In genomic region chr2:220646424-220646823, GRCh38 we compare ENCODE assay signal across 19 cellular contexts.
DNase-seq lines count a peak whose midpoint lies in the region; ATAC-seq and TF ChIP-seq lines count a peak whose summit lies in the region.
"Had no signal": no experiment of that assay in that cellular context is flagged by ENCODE, and none has a peak within 500 bp of the region (broad histone marks: within the 10 kb centered on the region; RNA-seq: fewer than 3 reads in every experiment).

No MANE protein-coding gene starts in this region.

- H3K36me3 ChIP-seq in BLaER1 treated with 17β-estradiol and CSF1 and Interleukin-3, amounts not matched to agents 10 nM and 100 nM = no peaks in the 10 kb centered on the region
- H3K36me3 ChIP-seq in breast epithelium = no peaks in the 10 kb centered on the region
- H3K36me3 ChIP-seq: SJSA1 had no signal

- H3K4me3 Mint-ChIP-seq in naive thymus-derived CD8-positive, alpha-beta T cell = no peak overlapping the region
- H3K4me3 Mint-ChIP-seq: CD4-positive, CD25-positive, alpha-beta regulatory T cell had no signal

- H3K36me3 Mint-ChIP-seq in naive thymus-derived CD8-positive, alpha-beta T cell = no peaks in the 10 kb centered on the region
- H3K36me3 Mint-ChIP-seq: CD4-positive, CD25-positive, alpha-beta regulatory T cell had no signal

- H4K20me1 ChIP-seq in BLaER1 treated with 17β-estradiol and CSF1 and Interleukin-3, amounts not matched to agents 10 nM and 100 nM = no peaks in the 10 kb centered on the region

- POLR2A ChIA-PET in naive thymus-derived CD8-positive, alpha-beta T cell (lab: Charles Lee) = no interaction called here

- H3K27ac ChIP-seq in BLaER1 treated with 17β-estradiol and CSF1 and Interleukin-3, amounts not matched to agents 10 nM and 100 nM = no peak overlapping the region
- no peak overlapping the region for H3K27ac ChIP-seq in breast epithelium
- H3K27ac ChIP-seq: A549, PC-9, SJSA1 had no signal

- TF ChIP-seq CTCF in breast epithelium (IDR thresholded peaks at IDR 0.05) = no peak

- H3K4me3 ChIP-seq in BLaER1 treated with 17β-estradiol and CSF1 and Interleukin-3, amounts not matched to agents 10 nM and 100 nM = no peak overlapping the region
- no peak overlapping the region for H3K4me3 ChIP-seq in breast epithelium
- H3K4me3 ChIP-seq: A549, PC-9, SJSA1 had no signal

- H3K9me3 Mint-ChIP-seq in naive thymus-derived CD8-positive, alpha-beta T cell = peaks cover 0 to 5% (median 0%) of the 10 kb centered on the region in 9 donors

- peak overlapping the region in 1 of 10 donors; percentile 33 for H3K27ac Mint-ChIP-seq in naive thymus-derived CD8-positive, alpha-beta T cell
- H3K27ac Mint-ChIP-seq: CD4-positive, CD25-positive, alpha-beta regulatory T cell had no signal

- H3K27me3 ChIP-seq in BLaER1 treated with 17β-estradiol and CSF1 and Interleukin-3, amounts not matched to agents 10 nM and 100 nM = no peaks in the 10 kb centered on the region
- no peaks in the 10 kb centered on the region for H3K27me3 ChIP-seq in breast epithelium
- H3K27me3 ChIP-seq: SJSA1 had no signal

- no peaks in the 10 kb centered on the region for H3K4me1 Mint-ChIP-seq in naive thymus-derived CD8-positive, alpha-beta T cell
- H3K4me1 Mint-ChIP-seq: CD4-positive, CD25-positive, alpha-beta regulatory T cell had no signal

- H3K4me1 ChIP-seq in BLaER1 treated with 17β-estradiol and CSF1 and Interleukin-3, amounts not matched to agents 10 nM and 100 nM = peaks cover 0 to 21% (median 15%) of the 10 kb centered on the region in 10 experiments; a peak in 17 of 20 replicates
- H3K4me1 ChIP-seq in breast epithelium = no peaks in the 10 kb centered on the region
- H3K4me1 ChIP-seq: SJSA1 had no signal

- no peak overlapping the region for H3K9ac ChIP-seq in BLaER1 treated with 17β-estradiol and CSF1 and Interleukin-3, amounts not matched to agents 10 nM and 100 nM

- no peaks in the 10 kb centered on the region for H3K9me3 ChIP-seq in BLaER1 treated with 17β-estradiol and CSF1 and Interleukin-3, amounts not matched to agents 10 nM and 100 nM (replicated peaks in 1 of 11)
- no peaks in the 10 kb centered on the region for H3K9me3 ChIP-seq in breast epithelium
- H3K9me3 ChIP-seq: A549, SJSA1 had no signal

- peak overlapping the region in 10 of 11 experiments; percentile 2 to 64 (median 52); a peak in 18 of 22 replicates for H3K4me2 ChIP-seq in BLaER1 treated with 17β-estradiol and CSF1 and Interleukin-3, amounts not matched to agents 10 nM and 100 nM
- H3K4me2 ChIP-seq: A549, PC-9 had no signal

- no peak for TF ChIP-seq POLR2A in breast epithelium (IDR thresholded peaks at IDR 0.05)

- intact Hi-C loops in breast epithelium (cut with DNase I; ENCODE audit: low total_unique reads) = no loop called here

- H3K27me3 Mint-ChIP-seq in naive thymus-derived CD8-positive, alpha-beta T cell = peaks cover 0 to 4% (median 0%) of the 10 kb centered on the region in 5 donors
- H3K27me3 Mint-ChIP-seq: CD4-positive, CD25-positive, alpha-beta regulatory T cell had no signal

- DNase-seq in GM19240 (ENCODE audit: insufficient read length, low spot score) (peak; percentile 1), medulla oblongata (ENCODE audit: extremely low spot score) (no peak), cortex of kidney (lab: John Stamatoyannopoulos, UW) (no peak), breast epithelium (ENCODE audit: low spot score in 2 of 2) (no peak)
- DNase-seq in naive thymus-derived CD8-positive, alpha-beta T cell = no peak
- DNase-seq: activated CD4-positive, alpha-beta T cell treated with anti-CD3 and anti-CD28 coated beads, Interleukin-2, amount 50 U/mL, for 1 hour; activated T-cell treated with anti-CD3 and anti-CD28 coated beads for 4 hours; effector CD4-positive, alpha-beta T cell; hippocampal formation; NCI-H2081 treated with DMSO at 0.1 percent for 48 hours; NCI-H524 treated with DMSO at 0.1 percent for 48 hours; PC-9; retina had no signal

- ATAC-seq in HG02588 (IDR thresholded peaks at IDR 0.05; ENCODE audit: unreplicated experiment) = peak; percentile 46
- peak; percentile 89 for ATAC-seq in HG03565 (IDR thresholded peaks at IDR 0.05; ENCODE audit: unreplicated experiment)
- ATAC-seq in naive thymus-derived CD8-positive, alpha-beta T cell = no peak
- ATAC-seq: A549 had no signal

Comparison
In these comparisons a context has a peak if more than half of its experiments do, and no peak if none do; other contexts are left out.
1. ATAC-seq: peak in HG02588 (single experiment) and HG03565 (single experiment); none in naive thymus-derived CD8-positive, alpha-beta T cell (0 of 2).